In the genomic region with DNA sequence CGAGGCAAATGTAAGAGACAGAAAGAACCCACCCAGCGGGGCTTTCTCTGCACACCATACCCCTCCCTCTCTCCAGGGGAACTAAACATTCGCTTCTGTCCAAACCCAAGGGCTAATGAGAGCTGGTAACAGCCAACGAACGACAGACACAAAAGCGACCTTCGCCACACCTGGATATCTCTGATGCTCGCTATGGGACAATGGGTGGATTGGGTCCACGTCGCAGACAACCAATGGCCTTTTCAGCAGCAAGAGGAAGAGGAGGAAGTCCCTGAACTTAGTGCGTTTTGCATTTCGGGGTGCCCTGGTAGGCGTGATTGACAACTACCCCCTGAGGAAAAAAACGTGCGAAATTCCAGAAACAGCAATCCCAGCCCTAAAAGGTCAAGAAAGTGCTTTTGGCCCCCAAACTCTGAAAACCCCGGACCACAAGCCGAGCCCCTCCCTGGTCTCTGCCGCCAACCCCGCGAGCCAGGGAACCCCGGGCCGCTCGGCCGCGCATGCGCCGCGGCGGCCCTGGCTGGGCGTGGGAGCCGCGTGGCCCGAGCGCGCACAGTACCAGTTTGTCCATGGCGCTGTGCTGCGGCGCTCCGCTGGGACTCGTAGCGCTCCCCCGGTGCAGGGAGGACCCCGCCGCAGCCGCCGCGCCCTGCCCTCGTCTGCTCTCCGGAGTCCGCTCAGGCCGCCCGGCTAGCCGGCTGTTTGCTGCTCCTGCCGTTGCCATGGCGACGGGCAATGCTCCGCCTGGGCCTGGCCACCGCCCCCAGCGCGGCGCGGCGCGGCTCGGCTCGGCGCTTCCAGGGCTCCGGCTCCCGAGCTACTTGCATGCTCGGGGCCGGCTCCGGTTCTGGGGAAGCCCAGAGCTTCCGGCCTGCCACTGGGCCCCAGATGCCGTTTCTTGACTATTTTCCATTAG, we compare ENCODE assay signal across 1 cellular context.
A peak's percentile ranks its signal among the peaks of the same experiment; 100 is the strongest.
TF ChIP-seq lines count a peak whose summit lies in the region.

No MANE protein-coding gene starts in this region.

TF ChIP-seq in HepG2, 621 proteins besides CTCF, POLR2A, EP300 and RAD21 (continued from another document and continues in another):
- TF ChIP-seq, protein P1, sequence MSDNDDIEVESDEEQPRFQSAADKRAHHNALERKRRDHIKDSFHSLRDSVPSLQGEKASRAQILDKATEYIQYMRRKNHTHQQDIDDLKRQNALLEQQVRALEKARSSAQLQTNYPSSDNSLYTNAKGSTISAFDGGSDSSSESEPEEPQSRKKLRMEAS (IDR thresholded peaks at IDR 0.05), result peak; percentile 93
- TF ChIP-seq HES4 (CRISPR knock-in tag; IDR thresholded peaks at IDR 0.05; ENCODE audit: borderline replicate concordance) (0 out of 2 replicates have a peak, but pooled peaks have one; percentile 38), ZNF101 (CRISPR knock-in tag; IDR thresholded peaks at IDR 0.05; ENCODE audit: borderline replicate concordance, low read depth) (no peak), AHR (CRISPR knock-in tag; IDR thresholded peaks at IDR 0.05) (no peak), SNRNP70 (IDR thresholded peaks at IDR 0.05; ENCODE audit: low read depth, low read length) (no peak), SMYD3 (CRISPR knock-in tag; IDR thresholded peaks at IDR 0.05) (no peak), RFX3 (CRISPR knock-in tag; IDR thresholded peaks at IDR 0.05) (peak; percentile 86), TBL1XR1 (IDR thresholded peaks at IDR 0.05; ENCODE audit: borderline replicate concordance, low read length, partially characterized antibody) (no peak), ZNF879 (CRISPR knock-in tag; IDR thresholded peaks at IDR 0.05) (no peak), HNRNPK (IDR thresholded peaks at IDR 0.05; ENCODE audit: low read depth, low read length, poor library complexity, severe bottlenecking) (no peak), TOE1 (CRISPR knock-in tag; IDR thresholded peaks at IDR 0.05) (no peak), ZNF451 (CRISPR knock-in tag; IDR thresholded peaks at IDR 0.05) (peak; percentile 32; the same call in 1 of the 2 replicates), IRF2 (CRISPR knock-in tag; IDR thresholded peaks at IDR 0.05) (no peak), FOXK1 (CRISPR knock-in tag; IDR thresholded peaks at IDR 0.05; ENCODE audit: borderline replicate concordance, low read depth) (no peak), SALL1 (CRISPR knock-in tag; IDR thresholded peaks at IDR 0.05) (peak; percentile 79), SIN3A (IDR thresholded peaks at IDR 0.05; ENCODE audit: borderline replicate concordance, low read depth, low read length) (peak; percentile 81; the same call in 1 of the 2 replicates), DPF2 (CRISPR knock-in tag; IDR thresholded peaks at IDR 0.05; ENCODE audit: borderline replicate concordance, low read depth) (no peak), PHF8 (CRISPR knock-in tag; IDR thresholded peaks at IDR 0.05) (peak; percentile 47; the same call in 1 of the 2 replicates), ZNF232 (CRISPR knock-in tag; IDR thresholded peaks at IDR 0.05; ENCODE audit: borderline replicate concordance) (peak; percentile 41; the same call in 1 of the 2 replicates), CHD2 (IDR thresholded peaks at IDR 0.05; ENCODE audit: low read depth, low read length) (no peak), ZNF749 (CRISPR knock-in tag; IDR thresholded peaks at IDR 0.05; ENCODE audit: borderline replicate concordance) (peak; percentile 94)
- TF ChIP-seq, protein P2, sequence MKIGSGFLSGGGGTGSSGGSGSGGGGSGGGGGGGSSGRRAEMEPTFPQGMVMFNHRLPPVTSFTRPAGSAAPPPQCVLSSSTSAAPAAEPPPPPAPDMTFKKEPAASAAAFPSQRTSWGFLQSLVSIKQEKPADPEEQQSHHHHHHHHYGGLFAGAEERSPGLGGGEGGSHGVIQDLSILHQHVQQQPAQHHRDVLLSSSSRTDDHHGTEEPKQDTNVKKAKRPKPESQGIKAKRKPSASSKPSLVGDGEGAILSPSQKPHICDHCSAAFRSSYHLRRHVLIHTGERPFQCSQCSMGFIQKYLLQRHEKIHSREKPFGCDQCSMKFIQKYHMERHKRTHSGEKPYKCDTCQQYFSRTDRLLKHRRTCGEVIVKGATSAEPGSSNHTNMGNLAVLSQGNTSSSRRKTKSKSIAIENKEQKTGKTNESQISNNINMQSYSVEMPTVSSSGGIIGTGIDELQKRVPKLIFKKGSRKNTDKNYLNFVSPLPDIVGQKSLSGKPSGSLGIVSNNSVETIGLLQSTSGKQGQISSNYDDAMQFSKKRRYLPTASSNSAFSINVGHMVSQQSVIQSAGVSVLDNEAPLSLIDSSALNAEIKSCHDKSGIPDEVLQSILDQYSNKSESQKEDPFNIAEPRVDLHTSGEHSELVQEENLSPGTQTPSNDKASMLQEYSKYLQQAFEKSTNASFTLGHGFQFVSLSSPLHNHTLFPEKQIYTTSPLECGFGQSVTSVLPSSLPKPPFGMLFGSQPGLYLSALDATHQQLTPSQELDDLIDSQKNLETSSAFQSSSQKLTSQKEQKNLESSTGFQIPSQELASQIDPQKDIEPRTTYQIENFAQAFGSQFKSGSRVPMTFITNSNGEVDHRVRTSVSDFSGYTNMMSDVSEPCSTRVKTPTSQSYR (CRISPR knock-in tag; IDR thresholded peaks at IDR 0.05; ENCODE audit: borderline replicate concordance), result no peak
- TF ChIP-seq, protein P3, sequence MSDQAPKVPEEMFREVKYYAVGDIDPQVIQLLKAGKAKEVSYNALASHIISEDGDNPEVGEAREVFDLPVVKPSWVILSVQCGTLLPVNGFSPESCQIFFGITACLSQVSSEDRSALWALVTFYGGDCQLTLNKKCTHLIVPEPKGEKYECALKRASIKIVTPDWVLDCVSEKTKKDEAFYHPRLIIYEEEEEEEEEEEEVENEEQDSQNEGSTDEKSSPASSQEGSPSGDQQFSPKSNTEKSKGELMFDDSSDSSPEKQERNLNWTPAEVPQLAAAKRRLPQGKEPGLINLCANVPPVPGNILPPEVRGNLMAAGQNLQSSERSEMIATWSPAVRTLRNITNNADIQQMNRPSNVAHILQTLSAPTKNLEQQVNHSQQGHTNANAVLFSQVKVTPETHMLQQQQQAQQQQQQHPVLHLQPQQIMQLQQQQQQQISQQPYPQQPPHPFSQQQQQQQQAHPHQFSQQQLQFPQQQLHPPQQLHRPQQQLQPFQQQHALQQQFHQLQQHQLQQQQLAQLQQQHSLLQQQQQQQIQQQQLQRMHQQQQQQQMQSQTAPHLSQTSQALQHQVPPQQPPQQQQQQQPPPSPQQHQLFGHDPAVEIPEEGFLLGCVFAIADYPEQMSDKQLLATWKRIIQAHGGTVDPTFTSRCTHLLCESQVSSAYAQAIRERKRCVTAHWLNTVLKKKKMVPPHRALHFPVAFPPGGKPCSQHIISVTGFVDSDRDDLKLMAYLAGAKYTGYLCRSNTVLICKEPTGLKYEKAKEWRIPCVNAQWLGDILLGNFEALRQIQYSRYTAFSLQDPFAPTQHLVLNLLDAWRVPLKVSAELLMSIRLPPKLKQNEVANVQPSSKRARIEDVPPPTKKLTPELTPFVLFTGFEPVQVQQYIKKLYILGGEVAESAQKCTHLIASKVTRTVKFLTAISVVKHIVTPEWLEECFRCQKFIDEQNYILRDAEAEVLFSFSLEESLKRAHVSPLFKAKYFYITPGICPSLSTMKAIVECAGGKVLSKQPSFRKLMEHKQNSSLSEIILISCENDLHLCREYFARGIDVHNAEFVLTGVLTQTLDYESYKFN (CRISPR knock-in tag; conservative IDR thresholded peaks at IDR 0.05), result no peak; the same call in 1 of the 2 replicates
- TF ChIP-seq, protein P4, sequence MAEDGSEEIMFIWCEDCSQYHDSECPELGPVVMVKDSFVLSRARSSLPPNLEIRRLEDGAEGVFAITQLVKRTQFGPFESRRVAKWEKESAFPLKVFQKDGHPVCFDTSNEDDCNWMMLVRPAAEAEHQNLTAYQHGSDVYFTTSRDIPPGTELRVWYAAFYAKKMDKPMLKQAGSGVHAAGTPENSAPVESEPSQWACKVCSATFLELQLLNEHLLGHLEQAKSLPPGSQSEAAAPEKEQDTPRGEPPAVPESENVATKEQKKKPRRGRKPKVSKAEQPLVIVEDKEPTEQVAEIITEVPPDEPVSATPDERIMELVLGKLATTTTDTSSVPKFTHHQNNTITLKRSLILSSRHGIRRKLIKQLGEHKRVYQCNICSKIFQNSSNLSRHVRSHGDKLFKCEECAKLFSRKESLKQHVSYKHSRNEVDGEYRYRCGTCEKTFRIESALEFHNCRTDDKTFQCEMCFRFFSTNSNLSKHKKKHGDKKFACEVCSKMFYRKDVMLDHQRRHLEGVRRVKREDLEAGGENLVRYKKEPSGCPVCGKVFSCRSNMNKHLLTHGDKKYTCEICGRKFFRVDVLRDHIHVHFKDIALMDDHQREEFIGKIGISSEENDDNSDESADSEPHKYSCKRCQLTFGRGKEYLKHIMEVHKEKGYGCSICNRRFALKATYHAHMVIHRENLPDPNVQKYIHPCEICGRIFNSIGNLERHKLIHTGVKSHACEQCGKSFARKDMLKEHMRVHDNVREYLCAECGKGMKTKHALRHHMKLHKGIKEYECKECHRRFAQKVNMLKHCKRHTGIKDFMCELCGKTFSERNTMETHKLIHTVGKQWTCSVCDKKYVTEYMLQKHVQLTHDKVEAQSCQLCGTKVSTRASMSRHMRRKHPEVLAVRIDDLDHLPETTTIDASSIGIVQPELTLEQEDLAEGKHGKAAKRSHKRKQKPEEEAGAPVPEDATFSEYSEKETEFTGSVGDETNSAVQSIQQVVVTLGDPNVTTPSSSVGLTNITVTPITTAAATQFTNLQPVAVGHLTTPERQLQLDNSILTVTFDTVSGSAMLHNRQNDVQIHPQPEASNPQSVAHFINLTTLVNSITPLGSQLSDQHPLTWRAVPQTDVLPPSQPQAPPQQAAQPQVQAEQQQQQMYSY (CRISPR knock-in tag; IDR thresholded peaks at IDR 0.05), result peak; percentile 68
- TF ChIP-seq, protein P5, sequence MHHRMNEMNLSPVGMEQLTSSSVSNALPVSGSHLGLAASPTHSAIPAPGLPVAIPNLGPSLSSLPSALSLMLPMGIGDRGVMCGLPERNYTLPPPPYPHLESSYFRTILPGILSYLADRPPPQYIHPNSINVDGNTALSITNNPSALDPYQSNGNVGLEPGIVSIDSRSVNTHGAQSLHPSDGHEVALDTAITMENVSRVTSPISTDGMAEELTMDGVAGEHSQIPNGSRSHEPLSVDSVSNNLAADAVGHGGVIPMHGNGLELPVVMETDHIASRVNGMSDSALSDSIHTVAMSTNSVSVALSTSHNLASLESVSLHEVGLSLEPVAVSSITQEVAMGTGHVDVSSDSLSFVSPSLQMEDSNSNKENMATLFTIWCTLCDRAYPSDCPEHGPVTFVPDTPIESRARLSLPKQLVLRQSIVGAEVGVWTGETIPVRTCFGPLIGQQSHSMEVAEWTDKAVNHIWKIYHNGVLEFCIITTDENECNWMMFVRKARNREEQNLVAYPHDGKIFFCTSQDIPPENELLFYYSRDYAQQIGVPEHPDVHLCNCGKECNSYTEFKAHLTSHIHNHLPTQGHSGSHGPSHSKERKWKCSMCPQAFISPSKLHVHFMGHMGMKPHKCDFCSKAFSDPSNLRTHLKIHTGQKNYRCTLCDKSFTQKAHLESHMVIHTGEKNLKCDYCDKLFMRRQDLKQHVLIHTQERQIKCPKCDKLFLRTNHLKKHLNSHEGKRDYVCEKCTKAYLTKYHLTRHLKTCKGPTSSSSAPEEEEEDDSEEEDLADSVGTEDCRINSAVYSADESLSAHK (CRISPR knock-in tag; IDR thresholded peaks at IDR 0.05; ENCODE audit: borderline replicate concordance), result no peak
- TF ChIP-seq, protein P6, sequence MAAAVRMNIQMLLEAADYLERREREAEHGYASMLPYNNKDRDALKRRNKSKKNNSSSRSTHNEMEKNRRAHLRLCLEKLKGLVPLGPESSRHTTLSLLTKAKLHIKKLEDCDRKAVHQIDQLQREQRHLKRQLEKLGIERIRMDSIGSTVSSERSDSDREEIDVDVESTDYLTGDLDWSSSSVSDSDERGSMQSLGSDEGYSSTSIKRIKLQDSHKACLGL (CRISPR knock-in tag; IDR thresholded peaks at IDR 0.05), result peak; percentile 68; the same call in 1 of the 2 replicates
- TF ChIP-seq, protein P7, sequence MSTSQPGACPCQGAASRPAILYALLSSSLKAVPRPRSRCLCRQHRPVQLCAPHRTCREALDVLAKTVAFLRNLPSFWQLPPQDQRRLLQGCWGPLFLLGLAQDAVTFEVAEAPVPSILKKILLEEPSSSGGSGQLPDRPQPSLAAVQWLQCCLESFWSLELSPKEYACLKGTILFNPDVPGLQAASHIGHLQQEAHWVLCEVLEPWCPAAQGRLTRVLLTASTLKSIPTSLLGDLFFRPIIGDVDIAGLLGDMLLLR (CRISPR knock-in tag; IDR thresholded peaks at IDR 0.05), result peak; percentile 94
- TF ChIP-seq, protein P8, sequence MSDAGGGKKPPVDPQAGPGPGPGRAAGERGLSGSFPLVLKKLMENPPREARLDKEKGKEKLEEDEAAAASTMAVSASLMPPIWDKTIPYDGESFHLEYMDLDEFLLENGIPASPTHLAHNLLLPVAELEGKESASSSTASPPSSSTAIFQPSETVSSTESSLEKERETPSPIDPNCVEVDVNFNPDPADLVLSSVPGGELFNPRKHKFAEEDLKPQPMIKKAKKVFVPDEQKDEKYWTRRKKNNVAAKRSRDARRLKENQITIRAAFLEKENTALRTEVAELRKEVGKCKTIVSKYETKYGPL (CRISPR knock-in tag; IDR thresholded peaks at IDR 0.05), result 0 out of 2 replicates have a peak, but pooled peaks have one; percentile 54
- TF ChIP-seq, protein P9, sequence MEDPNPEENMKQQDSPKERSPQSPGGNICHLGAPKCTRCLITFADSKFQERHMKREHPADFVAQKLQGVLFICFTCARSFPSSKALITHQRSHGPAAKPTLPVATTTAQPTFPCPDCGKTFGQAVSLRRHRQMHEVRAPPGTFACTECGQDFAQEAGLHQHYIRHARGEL (CRISPR knock-in tag; IDR thresholded peaks at IDR 0.05), result no peak
- TF ChIP-seq, protein P10, sequence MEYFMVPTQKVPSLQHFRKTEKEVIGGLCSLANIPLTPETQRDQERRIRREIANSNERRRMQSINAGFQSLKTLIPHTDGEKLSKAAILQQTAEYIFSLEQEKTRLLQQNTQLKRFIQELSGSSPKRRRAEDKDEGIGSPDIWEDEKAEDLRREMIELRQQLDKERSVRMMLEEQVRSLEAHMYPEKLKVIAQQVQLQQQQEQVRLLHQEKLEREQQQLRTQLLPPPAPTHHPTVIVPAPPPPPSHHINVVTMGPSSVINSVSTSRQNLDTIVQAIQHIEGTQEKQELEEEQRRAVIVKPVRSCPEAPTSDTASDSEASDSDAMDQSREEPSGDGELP (IDR thresholded peaks at IDR 0.05; ENCODE audit: borderline replicate concordance, low read depth), result peak; percentile 31; the same call in 1 of the 2 replicates
- TF ChIP-seq, protein P11, sequence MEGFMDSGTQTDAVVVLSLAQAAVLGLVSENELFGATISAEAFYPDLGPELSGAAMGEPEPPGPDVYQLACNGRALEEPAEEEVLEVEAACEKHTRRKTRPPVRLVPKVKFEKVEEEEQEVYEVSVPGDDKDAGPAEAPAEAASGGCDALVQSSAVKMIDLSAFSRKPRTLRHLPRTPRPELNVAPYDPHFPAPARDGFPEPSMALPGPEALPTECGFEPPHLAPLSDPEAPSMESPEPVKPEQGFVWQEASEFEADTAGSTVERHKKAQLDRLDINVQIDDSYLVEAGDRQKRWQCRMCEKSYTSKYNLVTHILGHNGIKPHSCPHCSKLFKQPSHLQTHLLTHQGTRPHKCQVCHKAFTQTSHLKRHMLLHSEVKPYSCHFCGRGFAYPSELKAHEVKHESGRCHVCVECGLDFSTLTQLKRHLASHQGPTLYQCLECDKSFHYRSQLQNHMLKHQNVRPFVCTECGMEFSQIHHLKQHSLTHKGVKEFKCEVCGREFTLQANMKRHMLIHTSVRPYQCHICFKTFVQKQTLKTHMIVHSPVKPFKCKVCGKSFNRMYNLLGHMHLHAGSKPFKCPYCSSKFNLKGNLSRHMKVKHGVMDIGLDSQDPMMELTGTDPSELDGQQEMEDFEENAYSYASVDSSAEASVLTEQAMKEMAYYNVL (CRISPR knock-in tag; IDR thresholded peaks at IDR 0.05; ENCODE audit: borderline replicate concordance), result peak; percentile 54; the same call in 1 of the 2 replicates
